In the genomic region with DNA sequence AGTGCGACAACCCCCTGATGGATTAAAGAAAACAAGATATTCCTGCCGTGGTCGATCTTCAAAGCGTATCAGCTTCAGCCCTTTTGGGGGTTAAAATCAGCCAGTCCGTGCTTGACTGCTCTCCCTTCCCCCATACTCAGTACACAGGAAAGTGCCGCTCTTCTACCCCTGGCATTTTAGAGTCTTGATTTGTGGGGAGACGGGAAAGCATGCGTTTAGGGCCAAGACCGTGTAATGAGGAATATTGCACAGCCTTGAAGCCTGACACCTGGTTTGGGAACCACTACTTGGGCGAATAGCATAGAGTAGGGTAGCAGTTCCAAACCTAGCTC, we compare ENCODE assay signal across 1 cellular context.
TF ChIP-seq lines count a peak whose summit lies in the region.

No MANE protein-coding gene starts in this region.

TF ChIP-seq in H1, 55 proteins besides CTCF, POLR2A, EP300 and RAD21:
- TF ChIP-seq ASH2L (IDR thresholded peaks at IDR 0.05; ENCODE audit: low read length): peak; percentile 62
- peak; percentile 16 for TF ChIP-seq SAP30 (IDR thresholded peaks at IDR 0.05; ENCODE audit: insufficient read depth, insufficient replicate concordance, low read length)
- TF ChIP-seq EZH2 (IDR thresholded peaks at IDR 0.05; ENCODE audit: low read depth, low read length, severe bottlenecking): no peak
- no peak for TF ChIP-seq JUND (IDR thresholded peaks at IDR 0.05; ENCODE audit: low read length)
- TF ChIP-seq SIRT6 (IDR thresholded peaks at IDR 0.05; ENCODE audit: low read length): no peak
- TF ChIP-seq TAF7 (optimal IDR thresholded peaks at IDR 0.05; ENCODE audit: borderline replicate concordance, low read depth, low read length): no peak
- TF ChIP-seq BCL11A (IDR thresholded peaks at IDR 0.05; ENCODE audit: low read depth in 2 of 2, low read length in 2 of 2): no peak
